In the genomic region with DNA sequence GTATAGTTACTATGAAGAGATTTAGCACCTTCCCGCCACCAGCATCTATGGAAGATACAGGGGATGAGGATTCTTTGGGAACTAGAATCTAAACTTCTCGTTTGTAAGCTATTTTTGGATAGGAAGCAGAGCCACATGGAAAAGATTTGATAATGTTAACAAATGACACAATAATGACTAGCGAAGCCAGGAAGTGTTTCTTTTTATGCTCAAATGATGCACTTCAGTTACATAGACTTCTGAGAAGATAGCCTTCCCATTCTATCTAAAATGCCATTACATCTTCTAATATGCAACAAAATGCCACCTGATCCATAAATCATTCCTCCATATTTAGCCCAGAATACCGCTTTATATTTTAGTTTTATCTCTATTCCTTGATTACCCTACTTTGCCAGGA, we compare ENCODE assay signal across 20 cellular contexts. TPM values are rescaled to one million over a fixed set of nuclear protein-coding genes. Genes with fewer than 3 reads are reported as not detected.
"Had no signal": no experiment of that assay in that cellular context is flagged by ENCODE, and none has a peak within 500 bp of the region (broad histone marks: within the 10 kb centered on the region; RNA-seq: fewer than 3 reads in every experiment).

No MANE protein-coding gene starts in this region.

- H3K4me3 ChIP-seq: esophagus squamous epithelium, lower lobe of right lung, ovary had no signal

- H3K27me3 ChIP-seq: brain microvascular endothelial cell, esophagus squamous epithelium, ovary had no signal

- H3K27ac ChIP-seq: brain microvascular endothelial cell, lower lobe of right lung, ovary had no signal

- ATAC-seq: activated CD8-positive, alpha-beta T cell treated with anti-CD3 and anti-CD28 coated beads for 36 hours; activated T-cell treated with anti-CD3 and anti-CD28 coated beads, Interleukin-2, amount 50 U/mL, for 4 hours; left colon; lower lobe of right lung; naive thymus-derived CD4-positive, alpha-beta T cell; stimulated activated naive B cell treated with anti-CD40 and anti-IgM and Interleukin-4, amounts not matched to agents 10 μg/mL and 1 μg/mL and 100 μg/mL, for 72 hours had no signal

- H3K36me3 ChIP-seq: brain microvascular endothelial cell, esophagus squamous epithelium, lower lobe of right lung, ovary had no signal

- H3K4me1 ChIP-seq: lower lobe of right lung had no signal

- DNase-seq: activated B cell treated with CpG ODN at 0.5 μM for 24 hours; activated CD4-positive, alpha-beta T cell treated with anti-CD3 and anti-CD28 coated beads for 48 hours; activated CD8-positive, alpha-beta T cell treated with anti-CD3 and anti-CD28 coated beads for 36 hours; activated effector memory CD4-positive, alpha-beta T cell treated with anti-CD3 and anti-CD28 coated beads, Interleukin-2, amount 50 U/mL, for 16 hours; activated T-cell treated with anti-CD3 and anti-CD28 coated beads, Interleukin-2, amount 50 U/mL, for 4 hours; amniotic stem cell; brain microvascular endothelial cell; cortex of kidney; effector CD4-positive, alpha-beta T cell; esophagus squamous epithelium; left colon; lower lobe of right lung; midbrain; naive thymus-derived CD4-positive, alpha-beta T cell; ovary; stimulated activated CD4-positive, alpha-beta T cell treated with anti-CD3 and anti-CD28 coated beads, Interleukin-2, amount 100 ng/mL, for 48 hours; stimulated activated naive B cell treated with anti-CD40 and anti-IgM and Interleukin-4, amounts not matched to agents 10 μg/mL and 1 μg/mL and 100 μg/mL, for 72 hours; substantia nigra; trophoblast cell had no signal

- H3K9me3 ChIP-seq: esophagus squamous epithelium, lower lobe of right lung, ovary had no signal

RNA-seq across cellular contexts. Expression of gene TNC, which starts 17.0 kb away (rescaled TPM):
- total RNA-seq: activated B cell treated with CpG ODN at 0.5 μM for 24 hours; T-helper 2 cell treated with Interferon-gamma antibody and Interleukin-4, amounts not matched to agents 100 ng/mL and 5 ng/mL, for 36 hours had no signal
